Comparison of ENCODE assay signal across 2 cellular contexts in genomic region chr17:28751600-28752366, GRCh38.
TF ChIP-seq lines count a peak whose summit lies in the region.

No MANE protein-coding gene starts in this region.

TF ChIP-seq in HCT116, 20 proteins besides CTCF, POLR2A, EP300 and RAD21:
- TF ChIP-seq, protein P1, sequence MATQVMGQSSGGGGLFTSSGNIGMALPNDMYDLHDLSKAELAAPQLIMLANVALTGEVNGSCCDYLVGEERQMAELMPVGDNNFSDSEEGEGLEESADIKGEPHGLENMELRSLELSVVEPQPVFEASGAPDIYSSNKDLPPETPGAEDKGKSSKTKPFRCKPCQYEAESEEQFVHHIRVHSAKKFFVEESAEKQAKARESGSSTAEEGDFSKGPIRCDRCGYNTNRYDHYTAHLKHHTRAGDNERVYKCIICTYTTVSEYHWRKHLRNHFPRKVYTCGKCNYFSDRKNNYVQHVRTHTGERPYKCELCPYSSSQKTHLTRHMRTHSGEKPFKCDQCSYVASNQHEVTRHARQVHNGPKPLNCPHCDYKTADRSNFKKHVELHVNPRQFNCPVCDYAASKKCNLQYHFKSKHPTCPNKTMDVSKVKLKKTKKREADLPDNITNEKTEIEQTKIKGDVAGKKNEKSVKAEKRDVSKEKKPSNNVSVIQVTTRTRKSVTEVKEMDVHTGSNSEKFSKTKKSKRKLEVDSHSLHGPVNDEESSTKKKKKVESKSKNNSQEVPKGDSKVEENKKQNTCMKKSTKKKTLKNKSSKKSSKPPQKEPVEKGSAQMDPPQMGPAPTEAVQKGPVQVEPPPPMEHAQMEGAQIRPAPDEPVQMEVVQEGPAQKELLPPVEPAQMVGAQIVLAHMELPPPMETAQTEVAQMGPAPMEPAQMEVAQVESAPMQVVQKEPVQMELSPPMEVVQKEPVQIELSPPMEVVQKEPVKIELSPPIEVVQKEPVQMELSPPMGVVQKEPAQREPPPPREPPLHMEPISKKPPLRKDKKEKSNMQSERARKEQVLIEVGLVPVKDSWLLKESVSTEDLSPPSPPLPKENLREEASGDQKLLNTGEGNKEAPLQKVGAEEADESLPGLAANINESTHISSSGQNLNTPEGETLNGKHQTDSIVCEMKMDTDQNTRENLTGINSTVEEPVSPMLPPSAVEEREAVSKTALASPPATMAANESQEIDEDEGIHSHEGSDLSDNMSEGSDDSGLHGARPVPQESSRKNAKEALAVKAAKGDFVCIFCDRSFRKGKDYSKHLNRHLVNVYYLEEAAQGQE (IDR thresholded peaks at IDR 0.05; ENCODE audit: low read depth) = no peak
- TF ChIP-seq YY1 (IDR thresholded peaks at IDR 0.05; ENCODE audit: extremely low read depth, insufficient replicate concordance, low read depth, low read length) = no peak
- no peak for TF ChIP-seq ELF1 (IDR thresholded peaks at IDR 0.05; ENCODE audit: borderline replicate concordance, low read depth)
- no peak for TF ChIP-seq CBX3 (IDR thresholded peaks at IDR 0.05; ENCODE audit: low read depth)
- no peak for TF ChIP-seq EZH2phosphoT487 (IDR thresholded peaks at IDR 0.05; ENCODE audit: borderline replicate concordance)
- TF ChIP-seq ZFX (IDR thresholded peaks at IDR 0.05) = no peak
- TF ChIP-seq POLR2AphosphoS5 (IDR thresholded peaks at IDR 0.05; ENCODE audit: low read depth, low read length) = peak; percentile 17; the same call in 1 of the 2 replicates

TF ChIP-seq in H1, 55 proteins besides CTCF, POLR2A, EP300 and RAD21:
- TF ChIP-seq SIX5 (IDR thresholded peaks at IDR 0.05; ENCODE audit: low read depth, low read length) (no peak), POLR2AphosphoS5 (IDR thresholded peaks at IDR 0.05; ENCODE audit: low read depth, low read length) (peak; percentile 60)
